23 cellular contexts compared by ENCODE assay signal in genomic region chr12:129984097-129984496, GRCh38.
"Had no signal": no experiment of that assay in that cellular context is flagged by ENCODE, and none has a peak within 500 bp of the region (broad histone marks: within the 10 kb centered on the region; RNA-seq: fewer than 3 reads in every experiment).

No MANE protein-coding gene starts in this region.

- H3K4me3 Mint-ChIP-seq: activated CD8-positive, alpha-beta T cell treated with anti-CD3 and anti-CD28 coated beads for 36 hours; activated naive CD4-positive, alpha-beta T cell treated with anti-CD3 and anti-CD28 coated beads, Interleukin-2, amount 50 U/mL, for 24 hours; activated T-cell treated with anti-CD3 and anti-CD28 coated beads, Interleukin-2, amount 50 U/mL, for 24 hours; activated T-helper 1 cell treated with anti-CD3 and anti-CD28 coated beads, Interleukin-12 subunit alpha, Interleukin-12 subunit beta, Interleukin-2, Interleukin-4 antibody, amounts not matched to agents 30 ng/mL and 10 ng/mL and 1 ng/mL, durations not matched to agents 14 hours and 24 hours and 36 hours had no signal

- FAIRE-seq: K562 had no signal

- ATAC-seq: activated CD4-positive, CD25-positive, alpha-beta regulatory T cell treated with anti-CD3 and anti-CD28 coated beads, Interleukin-2, amount 50 U/mL, for 24 hours; activated CD8-positive, alpha-beta T cell treated with anti-CD3 and anti-CD28 coated beads for 36 hours; K562; Panc1; Right ventricle myocardium inferior had no signal

- H3K27ac Mint-ChIP-seq: activated CD8-positive, alpha-beta T cell treated with anti-CD3 and anti-CD28 coated beads for 36 hours; activated naive CD4-positive, alpha-beta T cell treated with anti-CD3 and anti-CD28 coated beads, Interleukin-2, amount 50 U/mL, for 24 hours; activated T-cell treated with anti-CD3 and anti-CD28 coated beads, Interleukin-2, amount 50 U/mL, for 24 hours; activated T-helper 1 cell treated with anti-CD3 and anti-CD28 coated beads, Interleukin-12 subunit alpha, Interleukin-12 subunit beta, Interleukin-2, Interleukin-4 antibody, amounts not matched to agents 30 ng/mL and 10 ng/mL and 1 ng/mL, durations not matched to agents 14 hours and 24 hours and 36 hours had no signal

- DNase-seq: activated CD4-positive, alpha-beta T cell treated with anti-CD3 and anti-CD28 coated beads for 4 hours; activated CD8-positive, alpha-beta T cell treated with anti-CD3 and anti-CD28 coated beads for 36 hours; activated effector memory CD4-positive, alpha-beta T cell treated with Interleukin-2 at 50 U/mL for 16 hours; activated naive CD4-positive, alpha-beta T cell; activated T-cell treated with anti-CD3 and anti-CD28 coated beads, Interleukin-2, amount 50 U/mL, for 24 hours; aorta; caudate nucleus; Karpas-422; NCI-H1930; NCI-H446; NCI-H524; NCI-H82; OCI-M1; RPMI8226; SK-N-SH; T-helper 1 cell; WERI-Rb-1 had no signal

- H3K4me1 Mint-ChIP-seq: activated naive CD4-positive, alpha-beta T cell treated with anti-CD3 and anti-CD28 coated beads, Interleukin-2, amount 50 U/mL, for 24 hours had no signal

- H3K36me3 Mint-ChIP-seq: activated naive CD4-positive, alpha-beta T cell treated with anti-CD3 and anti-CD28 coated beads, Interleukin-2, amount 50 U/mL, for 24 hours had no signal
